Comparison of ENCODE assay signal across 8 cellular contexts in the genomic region with DNA sequence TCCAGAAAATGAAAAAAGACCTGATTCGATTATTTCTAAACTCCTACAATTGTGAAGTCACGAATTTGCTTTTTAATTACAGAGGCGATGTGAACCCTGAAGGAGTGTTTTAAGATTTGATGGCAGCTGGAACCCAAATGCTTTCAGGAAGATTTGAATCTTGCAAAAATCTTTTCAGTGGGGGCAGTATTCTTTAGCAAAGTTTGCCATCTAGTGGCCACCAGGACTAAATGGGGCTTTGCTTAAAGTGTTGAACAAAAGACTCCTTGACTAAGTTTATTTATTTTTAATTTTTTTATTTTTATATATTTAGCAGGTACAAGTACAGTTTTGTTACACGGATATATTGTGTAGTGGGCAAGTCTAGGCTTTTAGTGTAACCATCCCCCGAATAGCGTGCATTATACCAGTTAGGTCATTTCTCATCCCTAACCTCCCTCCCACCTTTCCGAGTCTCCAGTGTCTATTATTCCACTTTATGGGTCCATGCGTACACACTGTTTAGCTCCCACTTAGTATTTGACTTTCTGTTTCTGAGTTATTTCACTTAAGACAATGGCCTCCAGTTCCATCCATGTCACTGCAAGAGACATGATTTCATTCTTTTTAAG.
DNase-seq lines count a peak whose midpoint lies in the region; ATAC-seq and TF ChIP-seq lines count a peak whose summit lies in the region.

No MANE protein-coding gene starts in this region.

- H3K27me3 ChIP-seq in aorta (ENCODE audit: control insufficient read depth in 1 of 2, insufficient read depth in 2 of 2, low read length in 1 of 2), result no peaks in the 10 kb centered on the region

- ATAC-seq in HG02885 (IDR thresholded peaks at IDR 0.05; ENCODE audit: poor library complexity, unreplicated experiment) (peak; percentile 42), aorta (ENCODE audit: low FRiP score) (peak; percentile 73), GM21515 (IDR thresholded peaks at IDR 0.05; ENCODE audit: unreplicated experiment) (no peak)

- peaks cover 4 to 6% of the 10 kb centered on the region in 2 donors for H3K4me1 ChIP-seq in aorta (ENCODE audit: control insufficient read depth in 1 of 2, insufficient read depth in 2 of 2, low read length in 2 of 2)

- H3K27ac ChIP-seq in aorta (ENCODE audit: low read depth in 1 of 2, low read length in 2 of 2), result no peak overlapping the region

- intact Hi-C loops in aorta (cut with DNase I), result loop anchor here (5.0 kb wide), 1 partner anchor 392 kb away; no protein-coding TSS in a partner anchor

- DNase-seq in DMS53 (lab: John Stamatoyannopoulos, UW) (peak; percentile 63), iPS-NIHi7 (ENCODE audit: extremely low spot score) (peak; percentile 50), aorta (no peak), UCSD-AML1 (lab: John Stamatoyannopoulos, UW; ENCODE audit: unreplicated experiment) (no peak), SHP77 treated with DMSO at 0.1 percent for 48 hours (lab: John Stamatoyannopoulos, UW) (no peak)

- H3K4me3 ChIP-seq in WI38 (ENCODE audit: low read depth, low read length) (no peak overlapping the region), aorta (ENCODE audit: low read length in 2 of 2) (no peak overlapping the region)

- H3K9me3 ChIP-seq in aorta (ENCODE audit: control insufficient read depth, low read length), result no peaks in the 10 kb centered on the region

- 42 to 45% methylated on average over 8 of the region's 8 CpGs for WGBS in aorta, 2 donors

- H3K36me3 ChIP-seq in aorta (ENCODE audit: control insufficient read depth in 1 of 2, insufficient read depth in 2 of 2, low read length in 1 of 2), result no peaks in the 10 kb centered on the region

- TF ChIP-seq CTCF in WI38 (IDR thresholded peaks at IDR 0.05; ENCODE audit: low read depth, low read length), result peak; percentile 48; the same call in 1 of the 2 replicates

Comparison
In these comparisons a context has a peak if more than half of its experiments do, and no peak if none do; other contexts are left out.
1. DNase-seq: peak in DMS53 (single experiment) and iPS-NIHi7 (single experiment); none in aorta (0 of 2), UCSD-AML1 (single experiment) and SHP77 treated with DMSO at 0.1 percent for 48 hours (single experiment).